ENCODE assay signal across 17 cellular contexts in genomic region chr21:32099812-32100416, GRCh38.
DNase-seq lines count a peak whose midpoint lies in the region; TF ChIP-seq lines count a peak whose summit lies in the region.
"Had no signal": no experiment of that assay in that cellular context is flagged by ENCODE, and none has a peak within 500 bp of the region (broad histone marks: within the 10 kb centered on the region; RNA-seq: fewer than 3 reads in every experiment).

No MANE protein-coding gene starts in this region.

- POLR2A ChIA-PET in OCI-LY7 (lab: Charles Lee): no interaction called here

- no peak overlapping the region for H3K27ac ChIP-seq in OCI-LY7 (ENCODE audit: low read depth, low read length, poor library complexity, severe bottlenecking)
- no peak overlapping the region for H3K27ac ChIP-seq in substantia nigra (ENCODE audit: low read depth, low read length, poor library complexity, severe bottlenecking)
- no peak overlapping the region for H3K27ac ChIP-seq in esophagus squamous epithelium
- H3K27ac ChIP-seq: HL-60, pancreas, PC-9, SJSA1, skin epidermis, thyroid gland had no signal

- BruUV-seq in OCI-LY7 (replicated peaks; lab: Mats Ljungman, UMichigan): no TSS peak

- H3K4me1 ChIP-seq in BE2C (peaks cover 8% of the 10 kb centered on the region), OCI-LY7 (ENCODE audit: insufficient read depth, low read length, poor library complexity, severe bottlenecking) (no peaks in the 10 kb centered on the region), esophagus squamous epithelium (no peaks in the 10 kb centered on the region)
- H3K4me1 ChIP-seq: pancreas, SJSA1, thyroid gland had no signal

- CTCF ChIA-PET in OCI-LY7 (lab: Charles Lee; ENCODE audit: unreplicated experiment): no interaction called here

- H3K4me3 ChIP-seq in BE2C (ENCODE audit: low read depth, low read length): no peak overlapping the region
- no peak overlapping the region for H3K4me3 ChIP-seq in OCI-LY7 (ENCODE audit: low read depth, low read length, poor library complexity, severe bottlenecking)
- H3K4me3 ChIP-seq in esophagus squamous epithelium: no peak overlapping the region
- H3K4me3 ChIP-seq: pancreas, PC-9, SJSA1, skin epidermis, thyroid gland had no signal

- intact Hi-C loops in OCI-LY7 (cut with micrococcal nuclease; ENCODE audit: unreplicated experiment) (loop anchor here (2.0 to 10.0 kb wide), 2 partner anchors 155 to 319 kb away; no protein-coding TSS in a partner anchor), esophagus squamous epithelium (cut with DNase I) (no loop called here)

- H3K4me2 ChIP-seq in OCI-LY7 (ENCODE audit: low read length): no peak overlapping the region
- H3K4me2 ChIP-seq: PC-9 had no signal

- H3K9me2 ChIP-seq in OCI-LY7 (ENCODE audit: insufficient read depth, low read length): no peaks in the 10 kb centered on the region; the same call in 1 of the 2 replicates

- no peaks in the 10 kb centered on the region for H3K79me2 ChIP-seq in OCI-LY7 (ENCODE audit: insufficient read depth, low read depth, low read length)

- no peaks in the 10 kb centered on the region for H4K20me1 ChIP-seq in OCI-LY7 (ENCODE audit: insufficient read depth, low read length)

- TF ChIP-seq CTCF in BE2C (IDR thresholded peaks at IDR 0.05; ENCODE audit: low read depth, low read length) (peak; percentile 40), GM12872 (IDR thresholded peaks at IDR 0.05; ENCODE audit: insufficient read depth, low read depth, low read length) (0 out of 3 replicates have a peak, but pooled peaks have one; percentile 5), OCI-LY7 (conservative IDR thresholded peaks at IDR 0.05; ENCODE audit: low read length) (peak; percentile 40; the same call in 1 of the 2 replicates), GM20000 (IDR thresholded peaks at IDR 0.05; ENCODE audit: extremely low read depth, missing control alignments) (no peak), esophagus squamous epithelium (IDR thresholded peaks at IDR 0.05) (peak in 1 of 6 experiments; percentile 6)

- H3K27me3 ChIP-seq in BE2C: no peaks in the 10 kb centered on the region
- no peaks in the 10 kb centered on the region for H3K27me3 ChIP-seq in esophagus squamous epithelium
- H3K27me3 ChIP-seq: pancreas, SJSA1, thyroid gland had no signal

- 74 to 84% methylated on average over 5 of the region's 5 CpGs for WGBS in esophagus squamous epithelium, 2 donors

- no peaks in the 10 kb centered on the region for H3K9me3 ChIP-seq in BE2C
- no peaks in the 10 kb centered on the region for H3K9me3 ChIP-seq in OCI-LY7 (ENCODE audit: low read length)
- H3K9me3 ChIP-seq in esophagus squamous epithelium: no peaks in the 10 kb centered on the region
- H3K9me3 ChIP-seq: pancreas, SJSA1, thyroid gland had no signal

- DNase-seq in BE2C: no peak
- peak; percentile 9 for DNase-seq in OCI-LY7 (ENCODE audit: low spot score)
- DNase-seq in iPS-NIHi11 (ENCODE audit: low spot score): peak; percentile 25
- DNase-seq in substantia nigra (lab: John Stamatoyannopoulos, UW): no peak
- DNase-seq in GM20000 (ENCODE audit: low spot score): no peak
- no peak for DNase-seq in esophagus squamous epithelium (lab: John Stamatoyannopoulos, UW)
- DNase-seq in cerebellar nuclear complex (lab: John Stamatoyannopoulos, UW): no peak
- DNase-seq: activated T-cell treated with anti-CD3 and anti-CD28 coated beads, Interleukin-2, amount 50 U/mL, for 24 hours; caudate nucleus; NCI-H446 treated with DMSO at 0.1 percent for 48 hours; PC-9; thyroid gland had no signal

- no peaks in the 10 kb centered on the region for H3K36me3 ChIP-seq in BE2C
- no peaks in the 10 kb centered on the region for H3K36me3 ChIP-seq in OCI-LY7 (ENCODE audit: insufficient read depth, low read length)
- no peaks in the 10 kb centered on the region for H3K36me3 ChIP-seq in esophagus squamous epithelium
- H3K36me3 ChIP-seq: pancreas, SJSA1, thyroid gland had no signal

- H2AFZ ChIP-seq in OCI-LY7 (ENCODE audit: low read length): no peak overlapping the region
- H2AFZ ChIP-seq: PC-9 had no signal

- no peak for TF ChIP-seq POLR2A in esophagus squamous epithelium (IDR thresholded peaks at IDR 0.05)

Comparison
In these comparisons a context has a peak if more than half of its experiments do, and no peak if none do; other contexts are left out.
1. DNase-seq: peak in OCI-LY7 (single experiment) and iPS-NIHi11 (single experiment); none in BE2C (single experiment), substantia nigra (0 of 49), GM20000 (single experiment), esophagus squamous epithelium (single experiment) and cerebellar nuclear complex (0 of 2).